In the genomic region with DNA sequence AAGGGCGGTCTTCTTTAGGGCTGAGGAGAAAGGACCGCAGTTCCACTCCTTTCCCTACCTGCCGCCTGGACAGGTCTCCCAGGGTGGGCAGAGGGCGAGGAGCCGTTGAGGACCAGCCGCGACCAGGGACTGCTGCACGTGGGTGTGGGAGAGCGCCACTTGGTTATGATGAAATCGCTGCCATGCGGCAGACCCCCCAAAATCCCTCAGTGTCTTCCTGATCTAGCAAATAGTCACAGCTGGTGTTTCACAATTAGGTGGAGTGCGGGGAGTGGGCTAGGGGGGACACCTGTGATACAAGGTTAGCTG, we compare ENCODE assay signal across 8 cellular contexts. TPM values are rescaled to one million over a fixed set of nuclear protein-coding genes. Genes with fewer than 3 reads are reported as not detected.
DNase-seq lines count a peak whose midpoint lies in the region; ATAC-seq, FAIRE-seq and TF ChIP-seq lines count a peak whose summit lies in the region.

No MANE protein-coding gene starts in this region.

- FAIRE-seq in HepG2 (lab: Jason Lieb, UNC), result no peak

- no peak for TF ChIP-seq POLR2A in HepG2 (IDR thresholded peaks at IDR 0.05; ENCODE audit: insufficient read depth in 1 of 2, low read depth in 2 of 2, low read length in 2 of 2)
- TF ChIP-seq POLR2A in stomach (IDR thresholded peaks at IDR 0.05), result no peak

- no peak for DNase-seq in activated CD4-positive, alpha-beta T cell treated with anti-CD3 and anti-CD28 coated beads for 36 hours
- no peak for DNase-seq in activated CD4-positive, alpha-beta T cell treated with anti-CD3 and anti-CD28 coated beads for 4 hours
- no peak for DNase-seq in activated naive CD8-positive, alpha-beta T cell treated with anti-CD3 and anti-CD28 coated beads, Interleukin-2, amount 10 ng/mL, durations not matched to agents 7 days and 5 days
- DNase-seq in HepG2 (ENCODE audit: low spot score), result no peak
- no peak for DNase-seq in stomach
- no peak for DNase-seq in DMS53 (lab: John Stamatoyannopoulos, UW)
- no peak for DNase-seq in NCI-H2029 treated with DMSO at 0.1 percent for 48 hours (lab: John Stamatoyannopoulos, UW)

- peaks cover 12% of the 10 kb centered on the region for H3K4me1 Mint-ChIP-seq in activated CD4-positive, alpha-beta T cell treated with anti-CD3 and anti-CD28 coated beads for 36 hours
- H3K4me1 Mint-ChIP-seq in activated naive CD8-positive, alpha-beta T cell treated with anti-CD3 and anti-CD28 coated beads, Interleukin-2, amount 10 ng/mL, durations not matched to agents 7 days and 5 days, result peaks cover 10% of the 10 kb centered on the region

- H3K36me3 ChIP-seq in HepG2 (replicated peaks in 1 of 2; ENCODE audit: control insufficient read depth in 1 of 2, insufficient read depth in 2 of 2, low read length in 2 of 2) (no peaks in the 10 kb centered on the region), stomach (no peaks in the 10 kb centered on the region)

- H3K36me3 Mint-ChIP-seq in activated CD4-positive, alpha-beta T cell treated with anti-CD3 and anti-CD28 coated beads for 36 hours (ENCODE audit: low read depth), result no peaks in the 10 kb centered on the region
- no peaks in the 10 kb centered on the region for H3K36me3 Mint-ChIP-seq in activated naive CD8-positive, alpha-beta T cell treated with anti-CD3 and anti-CD28 coated beads, Interleukin-2, amount 10 ng/mL, durations not matched to agents 7 days and 5 days

- no peak overlapping the region for H3K9ac ChIP-seq in HepG2 (ENCODE audit: insufficient read depth, low read depth, low read length)

- H3K27me3 ChIP-seq in HepG2 (ENCODE audit: control insufficient read depth in 1 of 2, insufficient read depth in 2 of 2, low read length in 2 of 2), result peaks cover 8 to 28% of the 10 kb centered on the region in 2 experiments
- peaks cover 0 to 56% (median 26%) of the 10 kb centered on the region in 3 donors for H3K27me3 ChIP-seq in stomach

- TF ChIP-seq RAD21 in HepG2 (CRISPR knock-in tag; IDR thresholded peaks at IDR 0.05), result no peak

- CTCF ChIA-PET in activated CD4-positive, alpha-beta T cell treated with anti-CD3 and anti-CD28 coated beads for 36 hours (lab: Charles Lee), result interaction anchor here (1.1 kb wide), 1 partner anchor 8 kb away, joined by 3 read pairs; no protein-coding TSS in a partner anchor
- CTCF ChIA-PET in HepG2 (lab: Yijun Ruan, JAX; ENCODE audit: low intra/inter-chr PET ratio, low total read pairs), result no interaction called here

- no peaks in the 10 kb centered on the region for H3K9me3 ChIP-seq in HepG2 (ENCODE audit: low read length)
- no peaks in the 10 kb centered on the region for H3K9me3 ChIP-seq in stomach

- POLR2A ChIA-PET in activated CD4-positive, alpha-beta T cell treated with anti-CD3 and anti-CD28 coated beads for 36 hours (lab: Charles Lee), result no interaction called here
- POLR2A ChIA-PET in activated naive CD8-positive, alpha-beta T cell treated with anti-CD3 and anti-CD28 coated beads, Interleukin-2, amount 10 ng/mL, durations not matched to agents 7 days and 5 days (lab: Charles Lee), result no interaction called here
- POLR2A ChIA-PET in HepG2 (lab: Yijun Ruan, JAX), result no interaction called here

- in situ Hi-C loops in HepG2 (cut with HindIII; ENCODE audit: extremely low pct_ligation_motif_present, low pct_unique_long_range_greater_than_20kb), result no loop called here

- peak overlapping the region; percentile 62 for H3K4me3 Mint-ChIP-seq in activated CD4-positive, alpha-beta T cell treated with anti-CD3 and anti-CD28 coated beads for 36 hours
- peak overlapping the region; percentile 81 for H3K4me3 Mint-ChIP-seq in activated naive CD8-positive, alpha-beta T cell treated with anti-CD3 and anti-CD28 coated beads, Interleukin-2, amount 10 ng/mL, durations not matched to agents 7 days and 5 days

- H3K27ac Mint-ChIP-seq in activated CD4-positive, alpha-beta T cell treated with anti-CD3 and anti-CD28 coated beads for 36 hours, result no peak overlapping the region
- H3K27ac Mint-ChIP-seq in activated naive CD8-positive, alpha-beta T cell treated with anti-CD3 and anti-CD28 coated beads, Interleukin-2, amount 10 ng/mL, durations not matched to agents 7 days and 5 days, result no peak overlapping the region

- no peak for ATAC-seq in activated CD4-positive, alpha-beta T cell treated with anti-CD3 and anti-CD28 coated beads for 36 hours
- ATAC-seq in activated naive CD8-positive, alpha-beta T cell treated with anti-CD3 and anti-CD28 coated beads, Interleukin-2, amount 10 ng/mL, durations not matched to agents 7 days and 5 days (ENCODE audit: low read depth), result no peak
- ATAC-seq in HepG2, result no peak
- ATAC-seq in GM21717 (IDR thresholded peaks at IDR 0.05; ENCODE audit: unreplicated experiment), result no peak

- H3K27ac ChIP-seq in HepG2 (ENCODE audit: extremely low read length, insufficient read depth, low read length) (no peak overlapping the region), stomach (no peak overlapping the region)

- no peak for TF ChIP-seq EP300 in HepG2 (IDR thresholded peaks at IDR 0.05; ENCODE audit: low read depth in 2 of 2, low read length in 2 of 2)
- no peak for TF ChIP-seq EP300 in HepG2 (CRISPR knock-in tag; IDR thresholded peaks at IDR 0.05; ENCODE audit: borderline replicate concordance)
- TF ChIP-seq EP300 in stomach (IDR thresholded peaks at IDR 0.05), result no peak

- peak overlapping the region; percentile 88 for H3K4me2 ChIP-seq in HepG2 (ENCODE audit: low read depth, low read length)

- H3K79me2 ChIP-seq in HepG2 (ENCODE audit: insufficient read depth, low read length), result no peaks in the 10 kb centered on the region

- BruUV-seq in HepG2 (replicated peaks; lab: Mats Ljungman, UMichigan), result no TSS peak

- H4K20me1 ChIP-seq in HepG2 (ENCODE audit: insufficient read depth, low read length), result no peaks in the 10 kb centered on the region

- H3K9me3 Mint-ChIP-seq in activated CD4-positive, alpha-beta T cell treated with anti-CD3 and anti-CD28 coated beads for 36 hours (ENCODE audit: low read depth), result no peaks in the 10 kb centered on the region
- H3K9me3 Mint-ChIP-seq in activated naive CD8-positive, alpha-beta T cell treated with anti-CD3 and anti-CD28 coated beads, Interleukin-2, amount 10 ng/mL, durations not matched to agents 7 days and 5 days, result no peaks in the 10 kb centered on the region

- intact Hi-C loops in activated CD4-positive, alpha-beta T cell treated with anti-CD3 and anti-CD28 coated beads for 36 hours (cut with DNase I, micrococcal nuclease), result loop anchor here (10.0 kb wide), 2 partner anchors 192 to 258 kb away; no protein-coding TSS in a partner anchor
- intact Hi-C loops in HepG2 (cut with micrococcal nuclease; ENCODE audit: unreplicated experiment), result loop anchor here (5.0 kb wide), 3 partner anchors 106 to 194 kb away; no protein-coding TSS in a partner anchor
- intact Hi-C loops in stomach (cut with DNase I; ENCODE audit: low total_unique reads), result no loop called here

- H3K4me3 ChIP-seq in HepG2 (replicated peaks in 1 of 3; ENCODE audit: insufficient read depth in 1 of 3, low read depth in 2 of 3, low read length in 3 of 3), result peak overlapping the region in 2 of 3 experiments; percentile 59 to 73; a peak in 3 of 6 replicates
- H3K4me3 ChIP-seq in stomach, result peak overlapping the region; percentile 51 to 73 (median 60)

- no peak overlapping the region for H2AFZ ChIP-seq in HepG2 (ENCODE audit: low read length)

- TF ChIP-seq CTCF in HepG2 (CRISPR knock-in tag; IDR thresholded peaks at IDR 0.05), result no peak
- TF ChIP-seq CTCF in stomach (IDR thresholded peaks at IDR 0.05), result no peak

- H3K27me3 Mint-ChIP-seq in activated CD4-positive, alpha-beta T cell treated with anti-CD3 and anti-CD28 coated beads for 36 hours, result peaks cover 44% of the 10 kb centered on the region
- peaks cover 65% of the 10 kb centered on the region for H3K27me3 Mint-ChIP-seq in activated naive CD8-positive, alpha-beta T cell treated with anti-CD3 and anti-CD28 coated beads, Interleukin-2, amount 10 ng/mL, durations not matched to agents 7 days and 5 days

- 60% methylated on average over 9 of the region's 12 CpGs for WGBS in HepG2 (ENCODE audit: low lambda C conversion rate)
- 17 to 24% (median 22%) methylated on average over 10 to 12 of the region's 12 CpGs for WGBS in stomach, 5 donors

- H3K4me1 ChIP-seq in HepG2 (ENCODE audit: insufficient read depth, low read length) (peaks cover 13% of the 10 kb centered on the region), stomach (peaks cover 16 to 30% (median 26%) of the 10 kb centered on the region in 4 donors)

TF ChIP-seq in HepG2, 621 proteins besides CTCF, POLR2A, EP300 and RAD21 (continues in another document):
- no peak for TF ChIP-seq TEAD2 (CRISPR knock-in tag; IDR thresholded peaks at IDR 0.05)

RNA-seq across cellular contexts. Expression of gene C3orf80, which starts 1.5 kb away (rescaled TPM):
- total RNA-seq in activated CD4-positive, alpha-beta T cell treated with anti-CD3 and anti-CD28 coated beads for 36 hours, result under 1 TPM in 1 of 2 experiments, not detected in 1; 0.09 TPM
- total RNA-seq in activated naive CD8-positive, alpha-beta T cell treated with anti-CD3 and anti-CD28 coated beads, Interleukin-2, amount 10 ng/mL, durations not matched to agents 7 days and 5 days, result not detected
- total RNA-seq in HepG2 (2016; rRNA removed; fragmentation: Illumina TruSeq; extraction: Trizol) (0.04 TPM in 1 of 2 replicates, not detected in the other), stomach (1 to 10 TPM in 1 of 5 donors, under 1 TPM in 2, not detected in 2; 0.29 to 1.9 (median 0.73) TPM)
- total RNA-seq in HepG2 (2016; cell fraction: cytosol; rRNA removed; fragmentation: Illumina TruSeq; extraction: Trizol; ENCODE audit: low read depth), result not detected in 2 replicates
- total RNA-seq in HepG2 (2016; cell fraction: insoluble cytoplasmic fraction; rRNA removed; fragmentation: Illumina TruSeq; extraction: Trizol), result 0.04 TPM in 1 of 2 replicates, not detected in the other
- not detected in 2 replicates for total RNA-seq in HepG2 (2016; cell fraction: membrane; rRNA removed; fragmentation: Illumina TruSeq; extraction: Trizol)
- not detected in 2 replicates for total RNA-seq in HepG2 (2016; cell fraction: nucleus; rRNA removed; fragmentation: Illumina TruSeq; extraction: Trizol)
- polyA plus RNA-seq in HepG2 (2011; rRNA removed) (0.03 TPM in 2 replicates), stomach (1 to 10 TPM in 1 of 3 donors, under 1 TPM in 1, not detected in 1; 0.31 to 1.2 TPM)
- 0.01 TPM in 2 replicates for polyA plus RNA-seq in HepG2 (2011; cell fraction: cytosol; rRNA removed)
- 0.06 TPM in 1 of 2 replicates, not detected in the other for polyA plus RNA-seq in HepG2 (2011; cell fraction: nucleus; rRNA removed)
- not detected in 2 replicates for polyA plus RNA-seq in HepG2 (2012)
- not detected in 2 replicates for polyA plus RNA-seq in HepG2 (2016; cell fraction: cytosol; fragmentation: Illumina TruSeq; extraction: Trizol; ENCODE audit: low read depth)
- polyA plus RNA-seq in HepG2 (2016; cell fraction: insoluble cytoplasmic fraction; fragmentation: Illumina TruSeq; extraction: Trizol; ENCODE audit: low read depth), result not detected in 2 replicates
- not detected in 2 replicates for polyA plus RNA-seq in HepG2 (2016; cell fraction: membrane; fragmentation: Illumina TruSeq; extraction: Trizol; ENCODE audit: low read depth)
- not detected in 2 replicates for polyA plus RNA-seq in HepG2 (2016; cell fraction: nucleus; fragmentation: Illumina TruSeq; extraction: Trizol; ENCODE audit: insufficient read depth, low read depth)
- polyA minus RNA-seq in HepG2 (2011; rRNA and poly(A)+ RNA removed; ENCODE audit: low replicate concordance), result not detected in 2 replicates
- not detected in 2 replicates for polyA minus RNA-seq in HepG2 (2011; cell fraction: cytosol; rRNA and poly(A)+ RNA removed)
- not detected in 2 replicates for polyA minus RNA-seq in HepG2 (2011; cell fraction: nucleus; rRNA and poly(A)+ RNA removed)
